23 cellular contexts compared by ENCODE assay signal in the genomic region with DNA sequence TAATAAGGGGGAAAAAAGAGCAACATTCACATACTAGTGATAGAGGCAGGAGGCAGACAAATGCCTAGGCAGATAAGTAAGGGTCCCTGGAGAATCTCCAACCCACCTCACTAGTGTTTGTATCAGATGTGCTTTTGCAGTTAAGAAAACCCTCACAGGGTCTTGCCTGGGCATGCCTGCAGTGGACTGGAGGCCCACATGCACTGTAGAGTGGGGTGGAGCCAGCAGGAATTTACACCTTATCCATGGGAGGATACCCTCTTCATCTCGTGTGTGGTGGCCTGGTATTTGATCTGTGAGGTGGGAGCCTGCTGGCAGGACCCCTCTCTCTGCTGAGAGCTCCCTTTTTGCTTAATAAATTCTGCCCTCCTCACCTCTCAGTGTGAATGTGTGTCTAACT.
A peak's percentile ranks its signal among the peaks of the same experiment; 100 is the strongest.
DNase-seq lines count a peak whose midpoint lies in the region; ATAC-seq and TF ChIP-seq lines count a peak whose summit lies in the region.
"Had no signal": no experiment of that assay in that cellular context is flagged by ENCODE, and none has a peak within 500 bp of the region (broad histone marks: within the 10 kb centered on the region; RNA-seq: fewer than 3 reads in every experiment).

No MANE protein-coding gene starts in this region.

- H3K18ac ChIP-seq in mesenchymal stem cell (ENCODE audit: low read depth in 1 of 2, low read length in 2 of 2): no peak overlapping the region

- H4K20me1 ChIP-seq in GM23248 (ENCODE audit: insufficient read depth): no peaks in the 10 kb centered on the region

- H3K9me3 ChIP-seq in GM23248 (ENCODE audit: low read depth): no peaks in the 10 kb centered on the region
- no peaks in the 10 kb centered on the region for H3K9me3 ChIP-seq in mesenchymal stem cell (ENCODE audit: control insufficient read depth, low read length)
- H3K9me3 ChIP-seq: gastroesophageal sphincter, neutrophil, transverse colon had no signal

- POLR2A ChIA-PET in activated CD8-positive, alpha-beta T cell treated with anti-CD3 and anti-CD28 coated beads, Interleukin-2, amount 10 ng/mL, durations not matched to agents 7 days and 5 days (lab: Charles Lee): no interaction called here

- no peak for DNase-seq in GM23248
- DNase-seq in KBM-7: peak; percentile 1
- peak; percentile 60 for DNase-seq in epithelial cell of esophagus (ENCODE audit: low read depth)
- DNase-seq in mesenchymal stem cell: no peak
- no peak for DNase-seq in activated CD8-positive, alpha-beta T cell treated with anti-CD3 and anti-CD28 coated beads, Interleukin-2, amount 10 ng/mL, durations not matched to agents 7 days and 5 days
- DNase-seq in stimulated activated effector memory CD8-positive, alpha-beta T cell treated with anti-CD3 and anti-CD28 coated beads, Interleukin-12 subunit alpha, Interleukin-12 subunit beta, amount 100 ng/mL, for 72 hours (ENCODE audit: low spot score in 2 of 2): no peak
- DNase-seq in occipital lobe (lab: John Stamatoyannopoulos, UW): no peak
- DNase-seq: activated CD4-positive, alpha-beta T cell treated with anti-CD3 and anti-CD28 coated beads, Interleukin-2, amount 50 U/mL, for 48 hours; activated gamma-delta T cell treated with Interleukin-2 at 50 U/mL for 16 hours; activated T-cell treated with anti-CD3 and anti-CD28 coated beads for 4 hours; caudate nucleus; erythroblast; NCI-H1417 treated with DMSO at 0.1 percent for 48 hours; NCI-H774; PC-3; SHP77 treated with DMSO at 0.1 percent for 48 hours; stimulated activated CD4-positive, alpha-beta T cell treated with anti-CD3 and anti-CD28 coated beads, Interleukin-4, amount 100 ng/mL, for 24 hours; stimulated activated naive CD8-positive, alpha-beta T cell treated with anti-CD3 and anti-CD28 coated beads, Interleukin-15, amount 100 ng/mL, for 72 hours; transverse colon had no signal

- H3K4me1 Mint-ChIP-seq in activated CD8-positive, alpha-beta T cell treated with anti-CD3 and anti-CD28 coated beads, Interleukin-2, amount 10 ng/mL, durations not matched to agents 7 days and 5 days (ENCODE audit: low read depth): no peaks in the 10 kb centered on the region
- no peaks in the 10 kb centered on the region for H3K4me1 Mint-ChIP-seq in stimulated activated effector memory CD8-positive, alpha-beta T cell treated with anti-CD3 and anti-CD28 coated beads, Interleukin-12 subunit alpha, Interleukin-12 subunit beta, amount 100 ng/mL, for 72 hours
- H3K4me1 Mint-ChIP-seq: stimulated activated naive CD8-positive, alpha-beta T cell treated with anti-CD3 and anti-CD28 coated beads, Interleukin-15, amount 100 ng/mL, for 72 hours had no signal

- no peak for TF ChIP-seq CTCF in epithelial cell of esophagus (IDR thresholded peaks at IDR 0.05; ENCODE audit: insufficient read depth, low read depth, low read length, missing control alignments)

- peaks cover 2% of the 10 kb centered on the region for H3K27me3 Mint-ChIP-seq in activated CD8-positive, alpha-beta T cell treated with anti-CD3 and anti-CD28 coated beads, Interleukin-2, amount 10 ng/mL, durations not matched to agents 7 days and 5 days (ENCODE audit: low read depth)

- H3K36me3 ChIP-seq in GM23248 (ENCODE audit: low read depth) (no peaks in the 10 kb centered on the region), mesenchymal stem cell (ENCODE audit: control insufficient read depth in 1 of 2, insufficient read depth in 2 of 2, low read depth in 1 of 2, low read length in 2 of 2) (no peaks in the 10 kb centered on the region)
- H3K36me3 ChIP-seq: gastroesophageal sphincter, neutrophil, transverse colon had no signal

- in situ Hi-C loops in GM23248 (cut with MboI) (no loop called here), KBM-7 (cut with MboI; ENCODE audit: low pct_unique_long_range_greater_than_20kb, low sequenced_read_pairs) (no loop called here)

- H3K4ac ChIP-seq in mesenchymal stem cell (ENCODE audit: low read depth in 1 of 2, low read length in 2 of 2): peak overlapping the region in 1 of 2 experiments; percentile 9

- H4K91ac ChIP-seq in mesenchymal stem cell (ENCODE audit: low read length): no peak overlapping the region

- H2BK120ac ChIP-seq in mesenchymal stem cell (ENCODE audit: low read depth, low read length): no peak overlapping the region

- H3K27me3 ChIP-seq in GM23248 (replicated peaks; ENCODE audit: insufficient read depth) (no peaks in the 10 kb centered on the region), mesenchymal stem cell (ENCODE audit: control insufficient read depth in 1 of 2, insufficient read depth in 1 of 2, low read length in 2 of 2) (no peaks in the 10 kb centered on the region)
- H3K27me3 ChIP-seq: gastroesophageal sphincter, neutrophil, transverse colon had no signal

- no peaks in the 10 kb centered on the region; the same call in 1 of the 2 replicates for H3K9me2 ChIP-seq in GM23248 (ENCODE audit: insufficient read depth)

- H2BK5ac ChIP-seq in mesenchymal stem cell (ENCODE audit: low read depth, low read length, poor library complexity, severe bottlenecking): no peak overlapping the region

- H3K9me3 Mint-ChIP-seq in activated CD8-positive, alpha-beta T cell treated with anti-CD3 and anti-CD28 coated beads, Interleukin-2, amount 10 ng/mL, durations not matched to agents 7 days and 5 days (ENCODE audit: insufficient read depth): no peaks in the 10 kb centered on the region
- H3K9me3 Mint-ChIP-seq in stimulated activated effector memory CD8-positive, alpha-beta T cell treated with anti-CD3 and anti-CD28 coated beads, Interleukin-12 subunit alpha, Interleukin-12 subunit beta, amount 100 ng/mL, for 72 hours: peaks cover 8% of the 10 kb centered on the region
- H3K9me3 Mint-ChIP-seq: stimulated activated naive CD8-positive, alpha-beta T cell treated with anti-CD3 and anti-CD28 coated beads, Interleukin-15, amount 100 ng/mL, for 72 hours had no signal

- 0 to 11% methylated on average over 1 of the region's 1 CpG for WGBS in GM23248 (ENCODE audit: low coverage in 1 of 2, low lambda C conversion rate in 2 of 2, missing lambda C conversion rate in 2 of 2), 2 experiments
- 0% methylated on average over 1 of the region's 1 CpG for WGBS in mesenchymal stem cell

- H3K9ac ChIP-seq in GM23248: no peak overlapping the region
- no peak overlapping the region for H3K9ac ChIP-seq in mesenchymal stem cell (ENCODE audit: low read length)

- H2AFZ ChIP-seq in GM23248: peak overlapping the region; percentile 56
- peak overlapping the region; percentile 78 for H2AFZ ChIP-seq in mesenchymal stem cell (ENCODE audit: low read depth, low read length)

- no peak for ATAC-seq in activated CD8-positive, alpha-beta T cell treated with anti-CD3 and anti-CD28 coated beads, Interleukin-2, amount 10 ng/mL, durations not matched to agents 7 days and 5 days
- no peak for ATAC-seq in HG03565 (IDR thresholded peaks at IDR 0.05; ENCODE audit: unreplicated experiment)
- no peak for ATAC-seq in stimulated activated effector memory CD8-positive, alpha-beta T cell treated with anti-CD3 and anti-CD28 coated beads, Interleukin-12 subunit alpha, Interleukin-12 subunit beta, amount 100 ng/mL, for 72 hours
- ATAC-seq: gastroesophageal sphincter; left lobe of liver; PC-3; stimulated activated naive CD8-positive, alpha-beta T cell treated with anti-CD3 and anti-CD28 coated beads, Interleukin-15, amount 100 ng/mL, for 72 hours had no signal

- no peaks in the 10 kb centered on the region for H3K79me1 ChIP-seq in mesenchymal stem cell (replicated peaks; ENCODE audit: low read length, poor library complexity, severe bottlenecking)

- H3K36me3 Mint-ChIP-seq in activated CD8-positive, alpha-beta T cell treated with anti-CD3 and anti-CD28 coated beads, Interleukin-2, amount 10 ng/mL, durations not matched to agents 7 days and 5 days (ENCODE audit: low read depth): no peaks in the 10 kb centered on the region
- H3K36me3 Mint-ChIP-seq in stimulated activated effector memory CD8-positive, alpha-beta T cell treated with anti-CD3 and anti-CD28 coated beads, Interleukin-12 subunit alpha, Interleukin-12 subunit beta, amount 100 ng/mL, for 72 hours: no peaks in the 10 kb centered on the region

- H3K27ac Mint-ChIP-seq in activated CD8-positive, alpha-beta T cell treated with anti-CD3 and anti-CD28 coated beads, Interleukin-2, amount 10 ng/mL, durations not matched to agents 7 days and 5 days: no peak overlapping the region
- H3K27ac Mint-ChIP-seq in stimulated activated effector memory CD8-positive, alpha-beta T cell treated with anti-CD3 and anti-CD28 coated beads, Interleukin-12 subunit alpha, Interleukin-12 subunit beta, amount 100 ng/mL, for 72 hours: no peak overlapping the region

- no peak overlapping the region for H2BK15ac ChIP-seq in mesenchymal stem cell (ENCODE audit: low read depth, poor library complexity, severe bottlenecking)

- H3K4me1 ChIP-seq in GM23248 (ENCODE audit: insufficient read depth): no peaks in the 10 kb centered on the region
- H3K4me1 ChIP-seq in mesenchymal stem cell (ENCODE audit: control insufficient read depth, insufficient read depth, low read depth, low read length): peaks cover 2% of the 10 kb centered on the region
- H3K4me1 ChIP-seq: gastroesophageal sphincter, transverse colon had no signal

- no peaks in the 10 kb centered on the region for H3F3A ChIP-seq in GM23248 (ENCODE audit: insufficient read depth)

- H2AK5ac ChIP-seq in mesenchymal stem cell (ENCODE audit: low read length, severe bottlenecking): no peak overlapping the region

- no peaks in the 10 kb centered on the region for H3K79me2 ChIP-seq in GM23248 (ENCODE audit: insufficient read depth)

- no peak overlapping the region for H3K4me3 Mint-ChIP-seq in activated CD8-positive, alpha-beta T cell treated with anti-CD3 and anti-CD28 coated beads, Interleukin-2, amount 10 ng/mL, durations not matched to agents 7 days and 5 days
- H3K4me3 Mint-ChIP-seq in stimulated activated effector memory CD8-positive, alpha-beta T cell treated with anti-CD3 and anti-CD28 coated beads, Interleukin-12 subunit alpha, Interleukin-12 subunit beta, amount 100 ng/mL, for 72 hours: no peak overlapping the region
- H3K4me3 Mint-ChIP-seq: stimulated activated naive CD8-positive, alpha-beta T cell treated with anti-CD3 and anti-CD28 coated beads, Interleukin-15, amount 100 ng/mL, for 72 hours had no signal

- H3K23ac ChIP-seq in mesenchymal stem cell (ENCODE audit: low read length in 2 of 2): no peak overlapping the region

- no peak overlapping the region for H2BK12ac ChIP-seq in mesenchymal stem cell (ENCODE audit: low read length in 2 of 2)

- H3K4me2 ChIP-seq in GM23248 (ENCODE audit: unreplicated experiment) (no peak overlapping the region), mesenchymal stem cell (ENCODE audit: low read length, poor library complexity, severe bottlenecking) (no peak overlapping the region)

- H3K14ac ChIP-seq in mesenchymal stem cell (ENCODE audit: low read length in 2 of 2): no peak overlapping the region

- CTCF ChIA-PET in activated CD8-positive, alpha-beta T cell treated with anti-CD3 and anti-CD28 coated beads, Interleukin-2, amount 10 ng/mL, durations not matched to agents 7 days and 5 days (lab: Charles Lee): no interaction called here

- H3K4me3 ChIP-seq in GM23248 (no peak overlapping the region), epithelial cell of esophagus (ENCODE audit: low read length) (no peak overlapping the region), mesenchymal stem cell (ENCODE audit: insufficient read depth in 1 of 2, low read depth in 1 of 2, low read length in 2 of 2) (no peak overlapping the region)
- H3K4me3 ChIP-seq: gastroesophageal sphincter, transverse colon had no signal

- H3K27ac ChIP-seq in GM23248 (no peak overlapping the region), mesenchymal stem cell (ENCODE audit: low read length, poor library complexity, severe bottlenecking) (no peak overlapping the region)
- H3K27ac ChIP-seq: gastroesophageal sphincter, neutrophil, transverse colon had no signal

- no peak overlapping the region for H4K8ac ChIP-seq in mesenchymal stem cell (ENCODE audit: low read length)

Comparison
In these comparisons a context has a peak if more than half of its experiments do, and no peak if none do; other contexts are left out.
1. DNase-seq: peak in KBM-7 (single experiment) and epithelial cell of esophagus (single experiment); none in GM23248 (single experiment), mesenchymal stem cell (single experiment), activated CD8-positive, alpha-beta T cell treated with anti-CD3 and anti-CD28 coated beads, Interleukin-2, amount 10 ng/mL, durations not matched to agents 7 days and 5 days (single experiment), stimulated activated effector memory CD8-positive, alpha-beta T cell treated with anti-CD3 and anti-CD28 coated beads, Interleukin-12 subunit alpha, Interleukin-12 subunit beta, amount 100 ng/mL, for 72 hours (0 of 2) and occipital lobe (single experiment).